29 cellular contexts compared by ENCODE assay signal in genomic region chr5:66889524-66889923, GRCh38.
"Had no signal": no experiment of that assay in that cellular context is flagged by ENCODE, and none has a peak within 500 bp of the region (broad histone marks: within the 10 kb centered on the region; RNA-seq: fewer than 3 reads in every experiment).

No MANE protein-coding gene starts in this region.

- H3K4me3 ChIP-seq: sigmoid colon, thoracic aorta, upper lobe of left lung had no signal

- H3K27ac Mint-ChIP-seq: activated CD4-positive, alpha-beta memory T cell treated with anti-CD3 and anti-CD28 coated beads for 36 hours; activated CD4-positive, alpha-beta T cell treated with anti-CD3 and anti-CD28 coated beads, Interleukin-2, amount 10 ng/mL, durations not matched to agents 24 days and 14 days; activated naive CD4-positive, alpha-beta T cell treated with anti-CD3 and anti-CD28 coated beads, Interleukin-2, amount 10 ng/mL, durations not matched to agents 7 days and 5 days; activated naive CD8-positive, alpha-beta T cell treated with anti-CD3 and anti-CD28 coated beads, Interleukin-2, amount 10 ng/mL, durations not matched to agents 7 days and 5 days; activated T-cell treated with anti-CD3 and anti-CD28 coated beads, Interleukin-2, amount 50 U/mL, for 24 hours; effector memory CD8-positive, alpha-beta T cell; nephron; stimulated activated effector memory CD8-positive, alpha-beta T cell treated with anti-CD3 and anti-CD28 coated beads, Interleukin-12 subunit alpha, Interleukin-12 subunit beta, amount 100 ng/mL, for 72 hours; stimulated activated naive CD8-positive, alpha-beta T cell treated with anti-CD3 and anti-CD28 coated beads, Interleukin-15, Interleukin-2, amounts not matched to agents 100 ng/mL and 50 ng/mL, for 24 hours had no signal

- H3K4me3 Mint-ChIP-seq: activated CD4-positive, alpha-beta memory T cell treated with anti-CD3 and anti-CD28 coated beads for 36 hours; activated CD4-positive, alpha-beta T cell treated with anti-CD3 and anti-CD28 coated beads, Interleukin-2, amount 10 ng/mL, durations not matched to agents 24 days and 14 days; activated naive CD4-positive, alpha-beta T cell treated with anti-CD3 and anti-CD28 coated beads, Interleukin-2, amount 10 ng/mL, durations not matched to agents 7 days and 5 days; activated naive CD8-positive, alpha-beta T cell treated with anti-CD3 and anti-CD28 coated beads, Interleukin-2, amount 10 ng/mL, durations not matched to agents 7 days and 5 days; activated T-cell treated with anti-CD3 and anti-CD28 coated beads, Interleukin-2, amount 50 U/mL, for 24 hours; effector memory CD8-positive, alpha-beta T cell; nephron; stimulated activated effector memory CD8-positive, alpha-beta T cell treated with anti-CD3 and anti-CD28 coated beads, Interleukin-12 subunit alpha, Interleukin-12 subunit beta, amount 100 ng/mL, for 72 hours; stimulated activated naive CD8-positive, alpha-beta T cell treated with anti-CD3 and anti-CD28 coated beads, Interleukin-15, Interleukin-2, amounts not matched to agents 100 ng/mL and 50 ng/mL, for 24 hours had no signal

- DNase-seq: activated CD4-positive, alpha-beta memory T cell treated with anti-CD3 and anti-CD28 coated beads for 36 hours; activated CD4-positive, alpha-beta T cell treated with anti-CD3 and anti-CD28 coated beads, Interleukin-2, amount 10 ng/mL, durations not matched to agents 24 days and 14 days; activated CD4-positive, CD25-positive, alpha-beta regulatory T cell treated with anti-CD3 and anti-CD28 coated beads, Interleukin-2, amount 50 U/mL, for 72 hours; activated CD8-positive, alpha-beta memory T cell treated with anti-CD3 and anti-CD28 coated beads, Interleukin-2, amount 50 U/mL, for 48 hours; activated gamma-delta T cell; activated naive CD4-positive, alpha-beta T cell treated with anti-CD3 and anti-CD28 coated beads, Interleukin-2, amount 10 ng/mL, durations not matched to agents 7 days and 5 days; activated naive CD8-positive, alpha-beta T cell treated with anti-CD3 and anti-CD28 coated beads, Interleukin-2, amount 10 ng/mL, durations not matched to agents 7 days and 5 days; activated T-cell treated with anti-CD3 and anti-CD28 coated beads, Interleukin-2, amount 50 U/mL, for 24 hours; amniotic stem cell; brain microvascular endothelial cell; caudate nucleus; cortex of kidney; effector memory CD8-positive, alpha-beta T cell; hippocampal formation; kidney; posterior cingulate gyrus; sigmoid colon; small intestine; stimulated activated CD4-positive, alpha-beta T cell treated with anti-CD3 and anti-CD28 coated beads, Interleukin-4, amount 100 ng/mL, for 24 hours; T-helper 2 cell had no signal

- H3K36me3 Mint-ChIP-seq: activated CD4-positive, alpha-beta memory T cell treated with anti-CD3 and anti-CD28 coated beads for 36 hours; activated naive CD4-positive, alpha-beta T cell treated with anti-CD3 and anti-CD28 coated beads, Interleukin-2, amount 10 ng/mL, durations not matched to agents 7 days and 5 days; activated naive CD8-positive, alpha-beta T cell treated with anti-CD3 and anti-CD28 coated beads, Interleukin-2, amount 10 ng/mL, durations not matched to agents 7 days and 5 days; stimulated activated effector memory CD8-positive, alpha-beta T cell treated with anti-CD3 and anti-CD28 coated beads, Interleukin-12 subunit alpha, Interleukin-12 subunit beta, amount 100 ng/mL, for 72 hours had no signal

- FAIRE-seq: astrocyte, endothelial cell of umbilical vein, frontal cortex, kidney, small intestine had no signal

- H3K27me3 ChIP-seq: brain microvascular endothelial cell, sigmoid colon, upper lobe of left lung had no signal

- H3K9me3 Mint-ChIP-seq: activated CD4-positive, alpha-beta memory T cell treated with anti-CD3 and anti-CD28 coated beads for 36 hours; activated CD4-positive, alpha-beta T cell treated with anti-CD3 and anti-CD28 coated beads, Interleukin-2, amount 10 ng/mL, durations not matched to agents 24 days and 14 days; activated naive CD4-positive, alpha-beta T cell treated with anti-CD3 and anti-CD28 coated beads, Interleukin-2, amount 10 ng/mL, durations not matched to agents 7 days and 5 days; activated naive CD8-positive, alpha-beta T cell treated with anti-CD3 and anti-CD28 coated beads, Interleukin-2, amount 10 ng/mL, durations not matched to agents 7 days and 5 days; activated T-cell treated with anti-CD3 and anti-CD28 coated beads, Interleukin-2, amount 50 U/mL, for 24 hours; effector memory CD8-positive, alpha-beta T cell; nephron; stimulated activated effector memory CD8-positive, alpha-beta T cell treated with anti-CD3 and anti-CD28 coated beads, Interleukin-12 subunit alpha, Interleukin-12 subunit beta, amount 100 ng/mL, for 72 hours; stimulated activated naive CD8-positive, alpha-beta T cell treated with anti-CD3 and anti-CD28 coated beads, Interleukin-15, Interleukin-2, amounts not matched to agents 100 ng/mL and 50 ng/mL, for 24 hours had no signal

- H3K9me3 ChIP-seq: sigmoid colon, thoracic aorta, upper lobe of left lung had no signal

- H3K27me3 Mint-ChIP-seq: activated naive CD4-positive, alpha-beta T cell treated with anti-CD3 and anti-CD28 coated beads, Interleukin-2, amount 10 ng/mL, durations not matched to agents 7 days and 5 days had no signal

- H3K27ac ChIP-seq: brain microvascular endothelial cell, sigmoid colon, thoracic aorta had no signal

- H3K36me3 ChIP-seq: brain microvascular endothelial cell, sigmoid colon, thoracic aorta, upper lobe of left lung had no signal

- ATAC-seq: effector memory CD8-positive, alpha-beta T cell; esophagus mucosa; stimulated activated effector memory CD8-positive, alpha-beta T cell treated with anti-CD3 and anti-CD28 coated beads, Interleukin-12 subunit alpha, Interleukin-12 subunit beta, amount 100 ng/mL, for 72 hours had no signal
